21 cellular contexts compared by ENCODE assay signal in genomic region chr4:168690199-168690598, GRCh38.
DNase-seq lines count a peak whose midpoint lies in the region; ATAC-seq, FAIRE-seq and TF ChIP-seq lines count a peak whose summit lies in the region.
"Had no signal": no experiment of that assay in that cellular context is flagged by ENCODE, and none has a peak within 500 bp of the region (broad histone marks: within the 10 kb centered on the region; RNA-seq: fewer than 3 reads in every experiment).

No MANE protein-coding gene starts in this region.

- H3K9ac ChIP-seq in smooth muscle cell (ENCODE audit: low read depth), result peak overlapping the region; percentile 8

- TF ChIP-seq CTCF in VCaP (conservative IDR thresholded peaks at IDR 0.05) (no peak), nephron (IDR thresholded peaks at IDR 0.05; ENCODE audit: unreplicated experiment in 3 of 3) (no peak), smooth muscle cell (IDR thresholded peaks at IDR 0.05; ENCODE audit: borderline replicate concordance, insufficient read depth, poor library complexity, severe bottlenecking) (no peak)

- H4K20me1 ChIP-seq in smooth muscle cell (ENCODE audit: low read depth), result no peaks in the 10 kb centered on the region

- peak; percentile 4 for FAIRE-seq in endometrium (lab: Jason Lieb, UNC)
- FAIRE-seq: GM12892 had no signal

- H3K27ac ChIP-seq in VCaP, result peak overlapping the region; percentile 3; the same call in 1 of the 2 replicates
- peak overlapping the region; percentile 100 for H3K27ac ChIP-seq in smooth muscle cell (ENCODE audit: low read depth)
- H3K27ac ChIP-seq: RWPE1 had no signal

- DNase-seq in smooth muscle cell (lab: John Stamatoyannopoulos, UW; ENCODE audit: unreplicated experiment) (no peak), NAMALWA (ENCODE audit: low spot score) (no peak)
- no peak for DNase-seq in activated T-cell treated with anti-CD3 and anti-CD28 coated beads, Interleukin-2, amount 50 U/mL, for 4 hours
- DNase-seq: CD4-positive, CD25-positive, alpha-beta regulatory T cell; DMS153; DND-41; NCI-H1092; NCI-H1417 treated with DMSO at 0.1 percent for 48 hours; NCI-H1694 treated with DMSO at 0.1 percent for 48 hours; NCI-H2081; NCI-H2227 treated with DMSO at 0.1 percent for 48 hours; NCI-H526 treated with DMSO at 0.1 percent for 48 hours; SHP77 treated with DMSO at 0.1 percent for 48 hours had no signal

- no peaks in the 10 kb centered on the region for H3K9me3 Mint-ChIP-seq in nephron
- no peaks in the 10 kb centered on the region for H3K9me3 Mint-ChIP-seq in activated T-cell treated with anti-CD3 and anti-CD28 coated beads, Interleukin-2, amount 50 U/mL, for 4 hours

- H3F3A ChIP-seq in smooth muscle cell (ENCODE audit: low read depth), result peaks cover 49% of the 10 kb centered on the region

- no peak overlapping the region for H3K4me3 Mint-ChIP-seq in nephron
- no peak overlapping the region for H3K4me3 Mint-ChIP-seq in activated T-cell treated with anti-CD3 and anti-CD28 coated beads, Interleukin-2, amount 50 U/mL, for 4 hours
- H3K4me3 Mint-ChIP-seq: CD4-positive, CD25-positive, alpha-beta regulatory T cell had no signal

- H3K36me3 Mint-ChIP-seq in nephron (ENCODE audit: low read depth), result peaks cover 65% of the 10 kb centered on the region
- H3K36me3 Mint-ChIP-seq in activated T-cell treated with anti-CD3 and anti-CD28 coated beads, Interleukin-2, amount 50 U/mL, for 4 hours (ENCODE audit: insufficient read depth), result no peaks in the 10 kb centered on the region
- H3K36me3 Mint-ChIP-seq: CD4-positive, CD25-positive, alpha-beta regulatory T cell had no signal

- peaks cover 45% of the 10 kb centered on the region for H3K79me2 ChIP-seq in smooth muscle cell (ENCODE audit: low read depth)

- H3K9me3 ChIP-seq in smooth muscle cell (replicated peaks; ENCODE audit: low read depth), result no peaks in the 10 kb centered on the region

- peak overlapping the region; percentile 78 to 84 (median 81) for H3K27ac Mint-ChIP-seq in nephron
- H3K27ac Mint-ChIP-seq: CD4-positive, CD25-positive, alpha-beta regulatory T cell had no signal

- 47% methylated on average over 2 of the region's 2 CpGs for WGBS in smooth muscle cell (ENCODE audit: low lambda C conversion rate)

- H3K27me3 Mint-ChIP-seq in nephron (ENCODE audit: low read depth), result no peaks in the 10 kb centered on the region
- peaks cover 4% of the 10 kb centered on the region for H3K27me3 Mint-ChIP-seq in activated T-cell treated with anti-CD3 and anti-CD28 coated beads, Interleukin-2, amount 50 U/mL, for 4 hours (ENCODE audit: low read depth)

- H3K4me1 Mint-ChIP-seq in nephron, result peaks cover 81% of the 10 kb centered on the region
- no peaks in the 10 kb centered on the region for H3K4me1 Mint-ChIP-seq in activated T-cell treated with anti-CD3 and anti-CD28 coated beads, Interleukin-2, amount 50 U/mL, for 4 hours (ENCODE audit: low read depth)
- H3K4me1 Mint-ChIP-seq: CD4-positive, CD25-positive, alpha-beta regulatory T cell had no signal

- no peak overlapping the region for H3K4me3 ChIP-seq in smooth muscle cell

- peaks cover 28% of the 10 kb centered on the region for H3K4me1 ChIP-seq in smooth muscle cell (ENCODE audit: low read depth)

- H3K4me2 ChIP-seq in smooth muscle cell, result peak overlapping the region; percentile 40

- no peaks in the 10 kb centered on the region for H3K27me3 ChIP-seq in smooth muscle cell (ENCODE audit: low read depth)

- no peak for ATAC-seq in GM21390 (IDR thresholded peaks at IDR 0.05; ENCODE audit: unreplicated experiment)
- no peak for ATAC-seq in activated T-cell treated with anti-CD3 and anti-CD28 coated beads, Interleukin-2, amount 50 U/mL, for 4 hours
- ATAC-seq: HCT116, Panc1 had no signal

- no peak overlapping the region for H2AFZ ChIP-seq in smooth muscle cell (ENCODE audit: low read depth)

- peaks cover 12% of the 10 kb centered on the region for H3K36me3 ChIP-seq in smooth muscle cell (ENCODE audit: low read depth)
